Comparison of ENCODE assay signal across 18 cellular contexts in genomic region chr5:11040345-11040744, GRCh38.
DNase-seq lines count a peak whose midpoint lies in the region; ATAC-seq and TF ChIP-seq lines count a peak whose summit lies in the region.
"Had no signal": no experiment of that assay in that cellular context is flagged by ENCODE, and none has a peak within 500 bp of the region (broad histone marks: within the 10 kb centered on the region; RNA-seq: fewer than 3 reads in every experiment).

No MANE protein-coding gene starts in this region.

- no peak overlapping the region for H3K4me3 Mint-ChIP-seq in chondrocyte (ENCODE audit: unreplicated experiment)
- H3K4me3 Mint-ChIP-seq: B cell; CD8-positive, alpha-beta T cell had no signal

- DNase-seq in inferior parietal cortex (ENCODE audit: extremely low spot score) (peak; percentile 17), lower lobe of right lung (no peak), SIG-M5 treated with dmso at 0.1 percent for 504 hours (lab: John Stamatoyannopoulos, UW; ENCODE audit: unreplicated experiment) (no peak), chondrocyte (ENCODE audit: low spot score) (no peak)
- DNase-seq: CD8-positive, alpha-beta T cell; COR-L47; DMS 273 treated with DMSO at 0.1 percent for 48 hours; DMS53; DND-41; EL; Kasumi-1; KG1 had no signal

- no peaks in the 10 kb centered on the region for H3K4me1 Mint-ChIP-seq in chondrocyte (ENCODE audit: low read depth)
- H3K4me1 Mint-ChIP-seq: B cell had no signal

- TF ChIP-seq CTCF in lower lobe of right lung (IDR thresholded peaks at IDR 0.05) (no peak), chondrocyte (IDR thresholded peaks at IDR 0.05) (no peak)

- H3K4me1 ChIP-seq in lower lobe of right lung: no peaks in the 10 kb centered on the region
- H3K4me1 ChIP-seq: BLaER1 treated with 17β-estradiol and CSF1 and Interleukin-3, amounts not matched to agents 10 nM and 100 nM; HAP-1 had no signal

- H3K36me3 ChIP-seq in lower lobe of right lung: no peaks in the 10 kb centered on the region
- H3K36me3 ChIP-seq: BLaER1 treated with 17β-estradiol and CSF1 and Interleukin-3, amounts not matched to agents 10 nM and 100 nM; HAP-1 had no signal

- no peaks in the 10 kb centered on the region for H3K27me3 ChIP-seq in lower lobe of right lung (ENCODE audit: low read depth)

- no peak overlapping the region for H3K27ac Mint-ChIP-seq in chondrocyte (ENCODE audit: unreplicated experiment)
- H3K27ac Mint-ChIP-seq: B cell; CD8-positive, alpha-beta T cell had no signal

- peaks cover 14% of the 10 kb centered on the region for H3K27me3 Mint-ChIP-seq in chondrocyte (ENCODE audit: low read depth)

- H3K9me3 Mint-ChIP-seq in chondrocyte (ENCODE audit: low read depth): peaks cover 4% of the 10 kb centered on the region
- H3K9me3 Mint-ChIP-seq: CD8-positive, alpha-beta T cell had no signal

- H3K36me3 Mint-ChIP-seq in chondrocyte (ENCODE audit: low read depth): no peaks in the 10 kb centered on the region
- H3K36me3 Mint-ChIP-seq: CD8-positive, alpha-beta T cell had no signal

- no peak overlapping the region for H3K4me3 ChIP-seq in lower lobe of right lung
- H3K4me3 ChIP-seq: BLaER1 treated with 17β-estradiol and CSF1 and Interleukin-3, amounts not matched to agents 10 nM and 100 nM; HAP-1 had no signal

- H3K27ac ChIP-seq in lower lobe of right lung: no peak overlapping the region
- H3K27ac ChIP-seq: BLaER1 treated with 17β-estradiol and CSF1 and Interleukin-3, amounts not matched to agents 10 nM and 100 nM had no signal

- intact Hi-C loops in lower lobe of right lung (cut with DNase I): no loop called here

- no peaks in the 10 kb centered on the region for H3K9me3 ChIP-seq in lower lobe of right lung
- H3K9me3 ChIP-seq: BLaER1 treated with 17β-estradiol and CSF1 and Interleukin-3, amounts not matched to agents 10 nM and 100 nM; HAP-1 had no signal

- peak; percentile 42 for ATAC-seq in GM18520 (IDR thresholded peaks at IDR 0.05; ENCODE audit: unreplicated experiment)
- ATAC-seq in GM18870 (IDR thresholded peaks at IDR 0.05; ENCODE audit: unreplicated experiment): peak; percentile 39
- peak; percentile 53 for ATAC-seq in HG02610 (IDR thresholded peaks at IDR 0.05; ENCODE audit: unreplicated experiment)
- ATAC-seq in lower lobe of right lung: no peak
- ATAC-seq: CD8-positive, alpha-beta T cell had no signal

Comparison
In these comparisons a context has a peak if more than half of its experiments do, and no peak if none do; other contexts are left out.
1. ATAC-seq: peak in GM18520 (single experiment), GM18870 (single experiment) and HG02610 (single experiment); none in lower lobe of right lung (0 of 2).